1 cellular context compared by ENCODE assay signal in genomic region chr10:103575416-103576075, GRCh38.
TF ChIP-seq lines count a peak whose summit lies in the region.

No MANE protein-coding gene starts in this region.

TF ChIP-seq in SK-N-SH treated with all-trans-retinoic acid at 6 μM for 48 hours, 23 proteins besides CTCF, POLR2A, EP300 and RAD21 (continued from another document):
- TF ChIP-seq BACH2 (CRISPR knock-in tag; IDR thresholded peaks at IDR 0.05; ENCODE audit: borderline replicate concordance) (no peak), CSDC2 (CRISPR knock-in tag; IDR thresholded peaks at IDR 0.05) (no peak), ESRRG (CRISPR knock-in tag; IDR thresholded peaks at IDR 0.05) (no peak), ZNF565 (CRISPR knock-in tag; conservative IDR thresholded peaks at IDR 0.05; ENCODE audit: low read depth) (no peak)
